In the genomic region with DNA sequence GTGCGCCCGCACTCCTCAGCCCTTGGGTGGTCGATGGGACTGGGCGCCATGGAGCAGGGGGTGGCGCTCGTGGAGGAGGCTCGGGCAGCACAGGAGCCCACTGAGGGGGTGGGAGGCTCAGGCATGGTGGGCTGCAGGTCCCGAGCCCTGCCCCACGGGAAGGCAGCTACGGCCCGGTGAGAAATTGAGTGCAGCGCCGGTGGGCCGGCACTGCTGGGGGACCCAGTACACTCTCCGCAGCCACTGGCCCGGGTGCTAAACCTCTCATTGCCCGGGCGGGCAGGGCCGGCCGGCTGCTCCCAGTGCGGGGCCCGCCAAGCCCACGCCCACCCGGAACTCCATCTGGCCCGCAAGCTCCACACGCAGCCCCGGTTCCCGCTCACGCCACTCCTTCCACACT, we compare ENCODE assay signal across 4 cellular contexts. TPM values are rescaled to one million over a fixed set of nuclear protein-coding genes. Genes with fewer than 3 reads are reported as not detected.
"Had no signal": no experiment of that assay in that cellular context is flagged by ENCODE, and none has a peak within 500 bp of the region (broad histone marks: within the 10 kb centered on the region; RNA-seq: fewer than 3 reads in every experiment).

No MANE protein-coding gene starts in this region.

RNA-seq across cellular contexts. Expression of a gene that starts 55.3 kb away (rescaled TPM):
- total RNA-seq: MCF 10A, NCI-H460, OCI-LY7, Right ventricle myocardium inferior had no signal
